ENCODE assay signal across 29 cellular contexts in genomic region chr10:52387744-52388143, GRCh38.
DNase-seq lines count a peak whose midpoint lies in the region; ATAC-seq and TF ChIP-seq lines count a peak whose summit lies in the region.
"Had no signal": no experiment of that assay in that cellular context is flagged by ENCODE, and none has a peak within 500 bp of the region (broad histone marks: within the 10 kb centered on the region; RNA-seq: fewer than 3 reads in every experiment).

No MANE protein-coding gene starts in this region.

- TF ChIP-seq CTCF in HCT116 (IDR thresholded peaks at IDR 0.05 in 2 of 3, conservative IDR thresholded peaks at IDR 0.05 in 1 of 3; ENCODE audit: borderline replicate concordance in 1 of 3, insufficient read depth in 1 of 3, low read depth in 2 of 3, low read length in 2 of 3), result no peak
- TF ChIP-seq CTCF in epithelial cell of esophagus (IDR thresholded peaks at IDR 0.05; ENCODE audit: insufficient read depth, low read depth, low read length, missing control alignments), result no peak
- TF ChIP-seq CTCF in CD14-positive monocyte (IDR thresholded peaks at IDR 0.05), result no peak

- peaks cover 4 to 8% of the 10 kb centered on the region in 2 experiments; a peak in 3 of 4 replicates for H3K4me1 ChIP-seq in HCT116 (ENCODE audit: control insufficient read depth in 1 of 2, insufficient read depth in 2 of 2, low read length in 2 of 2)
- H3K4me1 ChIP-seq: suprapubic skin had no signal

- H3K27me3 ChIP-seq in HCT116 (ENCODE audit: insufficient read depth, low read length), result no peaks in the 10 kb centered on the region
- H3K27me3 ChIP-seq: MG63, suprapubic skin had no signal

- intact Hi-C loops in HCT116 (cut with micrococcal nuclease) (no loop called here), CD14-positive monocyte (cut with micrococcal nuclease) (no loop called here)

- no peaks in the 10 kb centered on the region for H3K9me2 ChIP-seq in HCT116 (ENCODE audit: insufficient read depth)

- H3K4me3 ChIP-seq in HCT116 (replicated peaks in 1 of 2; ENCODE audit: low read depth in 1 of 2, low read length in 2 of 2), result no peak overlapping the region
- H3K4me3 ChIP-seq in epithelial cell of esophagus (ENCODE audit: low read length), result no peak overlapping the region
- H3K4me3 ChIP-seq: MG63, suprapubic skin had no signal

- DNase-seq in HCT116 (ENCODE audit: low read depth, low spot score) (peak; percentile 8), NCI-H226 (peak; percentile 26), epithelial cell of esophagus (ENCODE audit: low read depth) (peak; percentile 86), mucosa of gallbladder (ENCODE audit: low spot score) (peak; percentile 23), CD14-positive monocyte (ENCODE audit: low spot score) (no peak), NCI-H2029 (lab: John Stamatoyannopoulos, UW) (no peak), ureter (ENCODE audit: low spot score) (no peak)
- DNase-seq: activated CD4-positive, alpha-beta T cell treated with anti-CD3 and anti-CD28 coated beads, Interleukin-2, amount 50 U/mL, for 48 hours; activated CD4-positive, CD25-positive, alpha-beta regulatory T cell treated with anti-CD3 and anti-CD28 coated beads, Interleukin-2, amount 50 U/mL, for 72 hours; activated gamma-delta T cell treated with Interleukin-2 at 50 U/mL for 16 hours; activated naive CD8-positive, alpha-beta T cell treated with anti-CD3 and anti-CD28 coated beads, Interleukin-2, amount 50 U/mL, for 24 hours; activated T-cell treated with anti-CD3 and anti-CD28 coated beads, Interleukin-2, amount 50 U/mL, for 48 hours; DMS79 treated with DMSO at 0.1 percent for 48 hours; endodermal cell; GDM1; left ventricle myocardium superior; MG63; NCI-H1417; NCI-H2029 treated with DMSO at 0.1 percent for 48 hours; NCI-H2227 treated with DMSO at 0.1 percent for 48 hours; NCI-H526 treated with DMSO at 0.1 percent for 48 hours; right cardiac atrium; SHP77 treated with DMSO at 0.1 percent for 48 hours; stimulated activated CD4-positive, alpha-beta T cell treated with anti-CD3 and anti-CD28 coated beads, Interleukin-1b, Interleukin-23, amount 100 ng/mL, for 48 hours; stimulated activated naive CD4-positive, alpha-beta T cell treated with Interleukin-2 at 50 U/mL for 16 hours had no signal

- H3K4me2 ChIP-seq in HCT116 (ENCODE audit: low read length), result peak overlapping the region; percentile 44

- no peak overlapping the region for H3K27ac ChIP-seq in HCT116 (ENCODE audit: low read depth, low read length)
- H3K27ac ChIP-seq: suprapubic skin had no signal

- CTCF ChIA-PET in HCT116 (lab: Charles Lee), result no interaction called here

- H3K4me3 Mint-ChIP-seq in CD14-positive monocyte, result no peak overlapping the region
- H3K4me3 Mint-ChIP-seq: activated naive CD8-positive, alpha-beta T cell treated with anti-CD3 and anti-CD28 coated beads, Interleukin-2, amount 50 U/mL, for 24 hours; central memory CD8-positive, alpha-beta T cell; dendritic cell treated with granulocyte-macrophage colony-stimulating factor and Interleukin-4, amounts not matched to agents 40 ng/mL and 50 ng/mL, for 4 days; endodermal cell had no signal

- no peaks in the 10 kb centered on the region for H3K79me2 ChIP-seq in HCT116 (ENCODE audit: insufficient read depth, low read length)

- H2AFZ ChIP-seq in HCT116 (ENCODE audit: low read depth, low read length, poor library complexity, severe bottlenecking), result peak overlapping the region; percentile 87

- no peak overlapping the region for H3K27ac Mint-ChIP-seq in CD14-positive monocyte
- H3K27ac Mint-ChIP-seq: activated naive CD8-positive, alpha-beta T cell treated with anti-CD3 and anti-CD28 coated beads, Interleukin-2, amount 50 U/mL, for 24 hours; dendritic cell treated with granulocyte-macrophage colony-stimulating factor and Interleukin-4, amounts not matched to agents 40 ng/mL and 50 ng/mL, for 4 days; endodermal cell had no signal

- H4K20me1 ChIP-seq in HCT116 (ENCODE audit: insufficient read depth), result no peaks in the 10 kb centered on the region

- TF ChIP-seq POLR2A in HCT116 (IDR thresholded peaks at IDR 0.05; ENCODE audit: borderline replicate concordance, extremely low read depth, insufficient read depth, insufficient read length), result no peak

- peak; percentile 34 for ATAC-seq in HCT116
- ATAC-seq: activated naive CD8-positive, alpha-beta T cell treated with anti-CD3 and anti-CD28 coated beads, Interleukin-2, amount 50 U/mL, for 24 hours; left ventricle myocardium superior; Panc1; right cardiac atrium had no signal

- H3K9ac ChIP-seq in HCT116 (ENCODE audit: low read length), result no peak overlapping the region

- H3K4me1 Mint-ChIP-seq in CD14-positive monocyte, result no peaks in the 10 kb centered on the region
- H3K4me1 Mint-ChIP-seq: activated naive CD8-positive, alpha-beta T cell treated with anti-CD3 and anti-CD28 coated beads, Interleukin-2, amount 50 U/mL, for 24 hours; central memory CD8-positive, alpha-beta T cell; endodermal cell had no signal

- H3K36me3 ChIP-seq in HCT116 (ENCODE audit: control insufficient read depth in 1 of 2, insufficient read depth in 2 of 2, low read length in 2 of 2), result no peaks in the 10 kb centered on the region
- H3K36me3 ChIP-seq: MG63, suprapubic skin had no signal

- TF ChIP-seq RAD21 in HCT116 (IDR thresholded peaks at IDR 0.05; ENCODE audit: low read depth), result no peak

- RAD21 ChIA-PET in HCT116 (lab: Charles Lee; ENCODE audit: low non-redundant PET in 1 of 2, low total read pairs in 2 of 2, uncharacterized antibody in 2 of 2, unreplicated experiment in 2 of 2), result no interaction called here

- peaks cover 0 to 5% (median 0%) of the 10 kb centered on the region in 7 donors for H3K9me3 Mint-ChIP-seq in CD14-positive monocyte
- H3K9me3 Mint-ChIP-seq: activated naive CD8-positive, alpha-beta T cell treated with anti-CD3 and anti-CD28 coated beads, Interleukin-2, amount 50 U/mL, for 24 hours; dendritic cell treated with granulocyte-macrophage colony-stimulating factor and Interleukin-4, amounts not matched to agents 40 ng/mL and 50 ng/mL, for 4 days; endodermal cell had no signal

- H3K27me3 Mint-ChIP-seq in CD14-positive monocyte (ENCODE audit: low read depth in 3 of 3), result no peaks in the 10 kb centered on the region
- H3K27me3 Mint-ChIP-seq: activated naive CD8-positive, alpha-beta T cell treated with anti-CD3 and anti-CD28 coated beads, Interleukin-2, amount 50 U/mL, for 24 hours; central memory CD8-positive, alpha-beta T cell; dendritic cell treated with granulocyte-macrophage colony-stimulating factor and Interleukin-4, amounts not matched to agents 40 ng/mL and 50 ng/mL, for 4 days had no signal

- H3K9me3 ChIP-seq in HCT116 (ENCODE audit: control insufficient read depth in 1 of 2, insufficient read depth in 1 of 2, low read depth in 1 of 2, low read length in 2 of 2), result no peaks in the 10 kb centered on the region
- H3K9me3 ChIP-seq: MG63, suprapubic skin had no signal

- H3K36me3 Mint-ChIP-seq in CD14-positive monocyte, result no peaks in the 10 kb centered on the region

- POLR2A ChIA-PET in HCT116 (lab: Charles Lee), result no interaction called here

- no TSS peak for BruUV-seq in HCT116 (replicated peaks; lab: Mats Ljungman, UMichigan)

TF ChIP-seq in HCT116, 20 proteins besides CTCF, POLR2A, EP300 and RAD21:
- TF ChIP-seq POLR2AphosphoS5 (IDR thresholded peaks at IDR 0.05; ENCODE audit: low read depth, low read length), result no peak
- peak; percentile 57; the same call in 1 of the 2 replicates for TF ChIP-seq CBX3 (IDR thresholded peaks at IDR 0.05; ENCODE audit: low read depth)
- 0 out of 2 replicates have a peak, but pooled peaks have one; percentile 27 for TF ChIP-seq CEBPB (IDR thresholded peaks at IDR 0.05; ENCODE audit: low read depth)
- TF ChIP-seq, protein P1, sequence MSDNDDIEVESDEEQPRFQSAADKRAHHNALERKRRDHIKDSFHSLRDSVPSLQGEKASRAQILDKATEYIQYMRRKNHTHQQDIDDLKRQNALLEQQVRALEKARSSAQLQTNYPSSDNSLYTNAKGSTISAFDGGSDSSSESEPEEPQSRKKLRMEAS (IDR thresholded peaks at IDR 0.05), result 0 out of 2 replicates have a peak, but pooled peaks have one; percentile 13
- peak; percentile 60; the same call in 1 of the 2 replicates for TF ChIP-seq FOSL1 (IDR thresholded peaks at IDR 0.05; ENCODE audit: low read depth)
- TF ChIP-seq SP1 (IDR thresholded peaks at IDR 0.05; ENCODE audit: low read depth), result peak; percentile 49
- no peak for TF ChIP-seq ZFX (IDR thresholded peaks at IDR 0.05)
- TF ChIP-seq JUND (IDR thresholded peaks at IDR 0.05), result peak; percentile 28; the same call in 1 of the 2 replicates

Comparison
In these comparisons a context has a peak if more than half of its experiments do, and no peak if none do; other contexts are left out.
1. DNase-seq: peak in HCT116 (single experiment), NCI-H226 (single experiment), epithelial cell of esophagus (single experiment) and mucosa of gallbladder (single experiment); none in CD14-positive monocyte (single experiment), NCI-H2029 (single experiment) and ureter (single experiment).